In the genomic region with DNA sequence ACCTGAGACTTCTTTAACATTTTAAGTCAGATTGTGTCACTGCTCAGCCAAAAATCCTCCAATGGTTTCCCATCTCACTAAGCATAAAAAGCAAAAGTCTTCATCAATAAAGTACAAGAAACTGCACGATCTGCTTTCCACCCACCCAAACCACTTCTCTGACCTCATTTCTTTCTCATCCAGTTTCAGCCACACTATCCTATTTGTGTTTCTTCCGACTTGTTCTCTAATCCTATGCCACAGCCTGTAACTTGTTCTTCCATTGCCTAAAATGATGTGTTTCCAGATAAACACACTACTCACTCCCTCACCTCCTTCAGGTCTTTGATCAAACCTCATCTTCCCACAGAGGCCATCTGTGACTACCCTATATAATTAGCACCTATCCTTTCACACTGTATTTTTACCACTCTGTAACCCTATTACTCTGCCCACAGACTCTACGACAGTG, we compare ENCODE assay signal across 20 cellular contexts. TPM values are rescaled to one million over a fixed set of nuclear protein-coding genes. Genes with fewer than 3 reads are reported as not detected.
A peak's percentile ranks its signal among the peaks of the same experiment; 100 is the strongest.
DNase-seq lines count a peak whose midpoint lies in the region; TF ChIP-seq lines count a peak whose summit lies in the region.
"Had no signal": no experiment of that assay in that cellular context is flagged by ENCODE, and none has a peak within 500 bp of the region (broad histone marks: within the 10 kb centered on the region; RNA-seq: fewer than 3 reads in every experiment).

No MANE protein-coding gene starts in this region.

- BruUV-seq in mammary epithelial cell (replicated peaks; lab: Mats Ljungman, UMichigan) = no TSS peak
- no TSS peak for BruUV-seq in MCF 10A (replicated peaks; lab: Mats Ljungman, UMichigan)

- no peaks in the 10 kb centered on the region for H3K27me3 Mint-ChIP-seq in MCF 10A (ENCODE audit: insufficient read depth, unreplicated experiment)
- H3K27me3 Mint-ChIP-seq: IgD-negative memory B cell had no signal

- H3K4me1 Mint-ChIP-seq in MCF 10A (ENCODE audit: insufficient read depth, unreplicated experiment) = peaks cover 14% of the 10 kb centered on the region
- H3K4me1 Mint-ChIP-seq: IgD-negative memory B cell had no signal

- TF ChIP-seq CTCF in mammary epithelial cell (conservative IDR thresholded peaks at IDR 0.05 in 1 of 2, IDR thresholded peaks at IDR 0.05 in 1 of 2; ENCODE audit: extremely low read depth in 1 of 2, insufficient read depth in 1 of 2, low read depth in 1 of 2, low read length in 2 of 2) = no peak
- TF ChIP-seq CTCF in MCF 10A (IDR thresholded peaks at IDR 0.05; ENCODE audit: unreplicated experiment) = no peak
- no peak for TF ChIP-seq CTCF in VCaP (conservative IDR thresholded peaks at IDR 0.05)

- CTCF ChIA-PET in mammary epithelial cell (lab: Charles Lee; ENCODE audit: low non-redundant PET) (no interaction called here), MCF 10A (lab: Yijun Ruan, JAX) (no interaction called here)

- H3K36me3 ChIP-seq in mammary epithelial cell (ENCODE audit: insufficient read depth, low read length) = no peaks in the 10 kb centered on the region

- DNase-seq in mammary epithelial cell = peak; percentile 54
- DNase-seq in MCF 10A (ENCODE audit: unreplicated experiment) = no peak
- DNase-seq in iris pigment epithelial cell (ENCODE audit: low read depth) = peak; percentile 6
- peak; percentile 27 for DNase-seq in superior temporal gyrus (ENCODE audit: extremely low spot score)
- no peak for DNase-seq in RPMI8226
- no peak for DNase-seq in NCI-H2196 treated with DMSO at 0.1 percent for 48 hours (lab: John Stamatoyannopoulos, UW; ENCODE audit: unreplicated experiment)
- DNase-seq: ACHN, AML-193, HCEC 1CT, Kasumi-1, MM.1S, NCI-H1092, NCI-H1436 treated with DMSO at 0.1 percent for 48 hours, NCI-H2081, NCI-H510A, NCI-H82, PC-9 had no signal

- no peak overlapping the region for H3K4me3 Mint-ChIP-seq in MCF 10A (ENCODE audit: unreplicated experiment)
- H3K4me3 Mint-ChIP-seq: IgD-negative memory B cell had no signal

- dilution Hi-C loops in mammary epithelial cell (cut with HindIII; ENCODE audit: low sequenced_read_pairs) = no loop called here

- H3K4me2 ChIP-seq in mammary epithelial cell (ENCODE audit: insufficient read depth, low read depth, low read length) = no peak overlapping the region
- H3K4me2 ChIP-seq: PC-9 had no signal

- H3K9me3 ChIP-seq in mammary epithelial cell (replicated peaks; ENCODE audit: insufficient read depth, low read length) = no peaks in the 10 kb centered on the region

- no peak overlapping the region for H3K27ac Mint-ChIP-seq in MCF 10A (ENCODE audit: low read depth, unreplicated experiment)
- H3K27ac Mint-ChIP-seq: IgD-negative memory B cell had no signal

- H3K4me3 ChIP-seq in mammary epithelial cell (replicated peaks in 1 of 3; ENCODE audit: insufficient read depth in 1 of 3, low read depth in 2 of 3, low read length in 3 of 3) = no peak overlapping the region
- H3K4me3 ChIP-seq: PC-9 had no signal

- no peak overlapping the region for H3K9ac ChIP-seq in mammary epithelial cell (ENCODE audit: insufficient read depth, low read length)

- peaks cover 19% of the 10 kb centered on the region for H3K79me2 ChIP-seq in mammary epithelial cell (ENCODE audit: insufficient read depth, low read length)

- H3K9me3 Mint-ChIP-seq in MCF 10A (ENCODE audit: unreplicated experiment) = no peaks in the 10 kb centered on the region

- no peak overlapping the region for H2AFZ ChIP-seq in mammary epithelial cell (ENCODE audit: low read depth, low read length)
- H2AFZ ChIP-seq: PC-9 had no signal

- intact Hi-C loops in mammary epithelial cell (cut with micrococcal nuclease) = no loop called here
- intact Hi-C loops in MCF 10A (cut with micrococcal nuclease) = no loop called here

- POLR2A ChIA-PET in MCF 10A (lab: Yijun Ruan, JAX) = interaction anchor here (1.1 kb wide), 1 partner anchor 116 kb away, joined by 3 read pairs; no protein-coding TSS in a partner anchor

- no peaks in the 10 kb centered on the region for H4K20me1 ChIP-seq in mammary epithelial cell (ENCODE audit: insufficient read depth, low read length)

- in situ Hi-C loops in mammary epithelial cell (cut with MboI; ENCODE audit: low sequenced_read_pairs in 2 of 2) = no loop called here

- no peaks in the 10 kb centered on the region for H3K4me1 ChIP-seq in mammary epithelial cell (ENCODE audit: insufficient read depth, low read length)

- H3K27ac ChIP-seq in mammary epithelial cell (ENCODE audit: insufficient read depth, low read depth, low read length) = no peak overlapping the region
- H3K27ac ChIP-seq in VCaP = peak overlapping the region; percentile 47
- H3K27ac ChIP-seq: C4-2B, PC-9 had no signal

- peaks cover 9% of the 10 kb centered on the region for H3K36me3 Mint-ChIP-seq in MCF 10A (ENCODE audit: insufficient read depth, unreplicated experiment)

- WGBS in mammary epithelial cell (ENCODE audit: low coverage, missing lambda C conversion rate) = 60% methylated on average over 3 of the region's 3 CpGs

- H3K27me3 ChIP-seq in mammary epithelial cell (ENCODE audit: insufficient read depth, low read length) = no peaks in the 10 kb centered on the region

RNA-seq across cellular contexts. Expression of a gene that starts 28.4 kb away (rescaled TPM):
- total RNA-seq in mammary epithelial cell (10 to 100 TPM; 22.4 to 29.5 TPM), MCF 10A (2022) (62.6 and 71.3 TPM in 2 replicates)
- polyA plus RNA-seq in mammary epithelial cell = 10.8 TPM
- polyA minus RNA-seq in mammary epithelial cell = 53.6 TPM

Comparison
In these comparisons a context has a peak if more than half of its experiments do, and no peak if none do; other contexts are left out.
1. DNase-seq: peak in mammary epithelial cell (single experiment), iris pigment epithelial cell (single experiment) and superior temporal gyrus (single experiment); none in MCF 10A (single experiment), RPMI8226 (single experiment) and NCI-H2196 treated with DMSO at 0.1 percent for 48 hours (single experiment).